Comparison of ENCODE assay signal across 17 cellular contexts in the genomic region with DNA sequence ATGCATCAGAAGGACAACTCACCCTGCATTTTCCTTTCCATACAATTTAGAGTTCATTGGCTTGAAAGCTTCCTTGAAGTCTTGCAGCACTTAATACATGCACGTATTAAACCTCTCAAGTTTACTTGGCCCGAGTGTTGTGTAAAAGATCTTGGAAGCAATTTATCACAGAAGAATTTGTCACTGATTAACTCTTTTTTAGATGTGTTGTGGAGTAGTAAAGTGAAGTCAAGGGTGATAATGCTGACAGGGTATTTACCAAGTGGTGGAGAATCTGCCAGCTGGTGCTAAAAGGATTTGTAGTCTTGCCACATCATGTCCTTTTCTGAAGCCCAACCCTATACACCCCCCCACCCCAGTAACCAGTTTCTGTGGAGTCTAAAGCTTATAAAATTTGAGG.
DNase-seq lines count a peak whose midpoint lies in the region; ATAC-seq, FAIRE-seq and TF ChIP-seq lines count a peak whose summit lies in the region.
"Had no signal": no experiment of that assay in that cellular context is flagged by ENCODE, and none has a peak within 500 bp of the region (broad histone marks: within the 10 kb centered on the region; RNA-seq: fewer than 3 reads in every experiment).

No MANE protein-coding gene starts in this region.

- H3K4me1 Mint-ChIP-seq in astrocyte (ENCODE audit: low read depth, unreplicated experiment), result peaks cover 5% of the 10 kb centered on the region

- H3K79me2 ChIP-seq in HepG2 (ENCODE audit: insufficient read depth, low read length) (no peaks in the 10 kb centered on the region), astrocyte (ENCODE audit: insufficient read depth, low read length) (no peaks in the 10 kb centered on the region), smooth muscle cell (ENCODE audit: low read depth) (no peaks in the 10 kb centered on the region)

- TF ChIP-seq CTCF in HepG2 (CRISPR knock-in tag; IDR thresholded peaks at IDR 0.05), result no peak
- no peak for TF ChIP-seq CTCF in right lobe of liver (IDR thresholded peaks at IDR 0.05)
- TF ChIP-seq CTCF in astrocyte (IDR thresholded peaks at IDR 0.05; ENCODE audit: insufficient read depth, low read depth, low read length), result no peak
- TF ChIP-seq CTCF in smooth muscle cell (IDR thresholded peaks at IDR 0.05; ENCODE audit: borderline replicate concordance, insufficient read depth, poor library complexity, severe bottlenecking), result no peak

- H3K27me3 ChIP-seq in HepG2 (ENCODE audit: control insufficient read depth in 1 of 2, insufficient read depth in 2 of 2, low read length in 2 of 2) (no peaks in the 10 kb centered on the region; a peak in 1 of 5 replicates), right lobe of liver (no peaks in the 10 kb centered on the region), astrocyte (ENCODE audit: insufficient read depth, low read length) (no peaks in the 10 kb centered on the region), smooth muscle cell (ENCODE audit: low read depth) (peaks cover 19% of the 10 kb centered on the region)

- no peak for FAIRE-seq in HepG2 (lab: Jason Lieb, UNC)
- FAIRE-seq in astrocyte (lab: Jason Lieb, UNC), result no peak
- FAIRE-seq: A204.1 had no signal

- no peak overlapping the region for H3K4me3 Mint-ChIP-seq in astrocyte (ENCODE audit: unreplicated experiment)

- no peak overlapping the region for H2AFZ ChIP-seq in HepG2 (ENCODE audit: low read length)
- H2AFZ ChIP-seq in astrocyte (ENCODE audit: low read depth, low read length), result no peak overlapping the region
- H2AFZ ChIP-seq in smooth muscle cell (ENCODE audit: low read depth), result no peak overlapping the region

- WGBS in HepG2 (ENCODE audit: low lambda C conversion rate), result 0% methylated on average over 2 of the region's 2 CpGs
- whole genome bisulfite sequencing in right lobe of liver (ENCODE audit: insufficient coverage, low coverage, low lambda C conversion rate, missing lambda C conversion rate), result 0% methylated on average over 2 of the region's 2 CpGs
- 25% methylated on average over 2 of the region's 2 CpGs for WGBS in smooth muscle cell (ENCODE audit: low lambda C conversion rate)

- H3K4me2 ChIP-seq in HepG2 (ENCODE audit: low read depth, low read length), result no peak overlapping the region
- H3K4me2 ChIP-seq in astrocyte (ENCODE audit: low read length), result no peak overlapping the region
- H3K4me2 ChIP-seq in smooth muscle cell, result no peak overlapping the region

- no peak for TF ChIP-seq RAD21 in HepG2 (CRISPR knock-in tag; IDR thresholded peaks at IDR 0.05)

- H3K36me3 Mint-ChIP-seq in astrocyte (ENCODE audit: low read depth, unreplicated experiment), result no peaks in the 10 kb centered on the region

- no peak for DNase-seq in HepG2 (ENCODE audit: low spot score)
- no peak for DNase-seq in right lobe of liver
- DNase-seq in astrocyte (ENCODE audit: low read depth), result peak; percentile 38
- peak; percentile 75 for DNase-seq in kidney glomerular epithelial cell (lab: John Stamatoyannopoulos, UW)
- no peak for DNase-seq in smooth muscle cell (lab: John Stamatoyannopoulos, UW; ENCODE audit: unreplicated experiment)
- DNase-seq in NCI-H128 (lab: John Stamatoyannopoulos, UW; ENCODE audit: unreplicated experiment), result no peak
- DNase-seq in GM19240 (ENCODE audit: insufficient read length, low spot score), result no peak
- DNase-seq: AML-193, H7, KG1, NCI-H1436, NCI-H2029 treated with DMSO at 0.1 percent for 48 hours, NCI-H510A, SHP77 treated with DMSO at 0.1 percent for 48 hours had no signal

- in situ Hi-C loops in HepG2 (cut with HindIII; ENCODE audit: extremely low pct_ligation_motif_present, low pct_unique_long_range_greater_than_20kb), result no loop called here

- ATAC-seq in HepG2 (no peak), right lobe of liver (no peak), HG02610 (IDR thresholded peaks at IDR 0.05; ENCODE audit: unreplicated experiment) (no peak)
- ATAC-seq: SK-N-SH treated with all-trans-retinoic acid at 6 μM for 48 hours had no signal

- H3K4me3 ChIP-seq in HepG2 (replicated peaks in 1 of 3; ENCODE audit: insufficient read depth in 1 of 3, low read depth in 2 of 3, low read length in 3 of 3) (no peak overlapping the region), right lobe of liver (no peak overlapping the region), astrocyte (ENCODE audit: insufficient read depth, low read depth, low read length) (no peak overlapping the region), smooth muscle cell (no peak overlapping the region)

- H3K9me3 Mint-ChIP-seq in astrocyte (ENCODE audit: unreplicated experiment), result peaks cover under 1% of the 10 kb centered on the region

- H3K27ac ChIP-seq in HepG2 (ENCODE audit: extremely low read length, insufficient read depth, low read length) (no peak overlapping the region), right lobe of liver (no peak overlapping the region), astrocyte (ENCODE audit: low read depth, low read length) (no peak overlapping the region), smooth muscle cell (ENCODE audit: low read depth) (peak overlapping the region; percentile 8)

- H3K9me3 ChIP-seq in HepG2 (ENCODE audit: low read length) (no peaks in the 10 kb centered on the region), right lobe of liver (no peaks in the 10 kb centered on the region), astrocyte (ENCODE audit: insufficient read depth, low read depth, low read length) (no peaks in the 10 kb centered on the region), smooth muscle cell (replicated peaks; ENCODE audit: low read depth) (no peaks in the 10 kb centered on the region)

- no peak overlapping the region for H3K9ac ChIP-seq in HepG2 (ENCODE audit: insufficient read depth, low read depth, low read length)
- H3K9ac ChIP-seq in astrocyte (ENCODE audit: low read length), result no peak overlapping the region
- no peak overlapping the region for H3K9ac ChIP-seq in smooth muscle cell (ENCODE audit: low read depth)

- H3K36me3 ChIP-seq in HepG2 (replicated peaks in 1 of 2; ENCODE audit: control insufficient read depth in 1 of 2, insufficient read depth in 2 of 2, low read length in 2 of 2) (no peaks in the 10 kb centered on the region), right lobe of liver (no peaks in the 10 kb centered on the region), astrocyte (ENCODE audit: insufficient read depth, low read length) (no peaks in the 10 kb centered on the region), smooth muscle cell (ENCODE audit: low read depth) (no peaks in the 10 kb centered on the region)

- no peaks in the 10 kb centered on the region for H4K20me1 ChIP-seq in HepG2 (ENCODE audit: insufficient read depth, low read length)
- no peaks in the 10 kb centered on the region for H4K20me1 ChIP-seq in astrocyte (ENCODE audit: insufficient read depth, low read length)
- no peaks in the 10 kb centered on the region for H4K20me1 ChIP-seq in smooth muscle cell (ENCODE audit: low read depth)

- peak overlapping the region; percentile 8 for H3K27ac Mint-ChIP-seq in astrocyte (ENCODE audit: unreplicated experiment)

- H3K4me1 ChIP-seq in HepG2 (ENCODE audit: insufficient read depth, low read length) (no peaks in the 10 kb centered on the region), right lobe of liver (no peaks in the 10 kb centered on the region), astrocyte (ENCODE audit: insufficient read depth, low read length) (no peaks in the 10 kb centered on the region), smooth muscle cell (ENCODE audit: low read depth) (no peaks in the 10 kb centered on the region)

- intact Hi-C loops in HepG2 (cut with micrococcal nuclease; ENCODE audit: unreplicated experiment) (no loop called here), right lobe of liver (cut with DNase I) (no loop called here)

- no TSS peak for BruUV-seq in HepG2 (replicated peaks; lab: Mats Ljungman, UMichigan)

- no peak for TF ChIP-seq EP300 in HepG2 (IDR thresholded peaks at IDR 0.05; ENCODE audit: low read depth in 2 of 2, low read length in 2 of 2)
- no peak for TF ChIP-seq EP300 in HepG2 (CRISPR knock-in tag; IDR thresholded peaks at IDR 0.05; ENCODE audit: borderline replicate concordance)

- H3K27me3 Mint-ChIP-seq in astrocyte (ENCODE audit: low read depth, unreplicated experiment), result peaks cover 9% of the 10 kb centered on the region

- POLR2A ChIA-PET in HepG2 (lab: Yijun Ruan, JAX), result no interaction called here

- CTCF ChIA-PET in HepG2 (lab: Yijun Ruan, JAX; ENCODE audit: low intra/inter-chr PET ratio, low total read pairs), result no interaction called here

- H3F3A ChIP-seq in smooth muscle cell (ENCODE audit: low read depth), result peaks cover 8% of the 10 kb centered on the region

- TF ChIP-seq POLR2A in HepG2 (IDR thresholded peaks at IDR 0.05; ENCODE audit: insufficient read depth in 1 of 2, low read depth in 2 of 2, low read length in 2 of 2), result no peak
- no peak for TF ChIP-seq POLR2A in right lobe of liver (IDR thresholded peaks at IDR 0.05)

TF ChIP-seq in HepG2, 621 proteins besides CTCF, POLR2A, EP300 and RAD21:
- TF ChIP-seq PHF8 (CRISPR knock-in tag; IDR thresholded peaks at IDR 0.05), result no peak
- peak; percentile 44 to 75; a peak in 3 of 4 replicates for TF ChIP-seq MAFK (conservative IDR thresholded peaks at IDR 0.05 in 1 of 2, IDR thresholded peaks at IDR 0.05 in 1 of 2; ENCODE audit: low read length in 2 of 2)
- no peak for TF ChIP-seq ZNF83 (CRISPR knock-in tag; IDR thresholded peaks at IDR 0.05; ENCODE audit: borderline replicate concordance)
- TF ChIP-seq, protein P1, sequence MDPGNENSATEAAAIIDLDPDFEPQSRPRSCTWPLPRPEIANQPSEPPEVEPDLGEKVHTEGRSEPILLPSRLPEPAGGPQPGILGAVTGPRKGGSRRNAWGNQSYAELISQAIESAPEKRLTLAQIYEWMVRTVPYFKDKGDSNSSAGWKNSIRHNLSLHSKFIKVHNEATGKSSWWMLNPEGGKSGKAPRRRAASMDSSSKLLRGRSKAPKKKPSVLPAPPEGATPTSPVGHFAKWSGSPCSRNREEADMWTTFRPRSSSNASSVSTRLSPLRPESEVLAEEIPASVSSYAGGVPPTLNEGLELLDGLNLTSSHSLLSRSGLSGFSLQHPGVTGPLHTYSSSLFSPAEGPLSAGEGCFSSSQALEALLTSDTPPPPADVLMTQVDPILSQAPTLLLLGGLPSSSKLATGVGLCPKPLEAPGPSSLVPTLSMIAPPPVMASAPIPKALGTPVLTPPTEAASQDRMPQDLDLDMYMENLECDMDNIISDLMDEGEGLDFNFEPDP (CRISPR knock-in tag; conservative IDR thresholded peaks at IDR 0.05), result no peak
- no peak for TF ChIP-seq ADNP (CRISPR knock-in tag; IDR thresholded peaks at IDR 0.05)
- TF ChIP-seq MAFF (IDR thresholded peaks at IDR 0.05; ENCODE audit: low read depth, low read length), result peak; percentile 70
- TF ChIP-seq MED13 (CRISPR knock-in tag; IDR thresholded peaks at IDR 0.05), result no peak
TF ChIP-seq in HepG2: peak in this region for 2.

Comparison
In these comparisons a context has a peak if more than half of its experiments do, and no peak if none do; other contexts are left out.
1. DNase-seq: peak in astrocyte (single experiment) and kidney glomerular epithelial cell (single experiment); none in HepG2 (single experiment), right lobe of liver (0 of 3), smooth muscle cell (single experiment), NCI-H128 (single experiment) and GM19240 (single experiment).